Comparison of ENCODE assay signal across 9 cellular contexts in the genomic region with DNA sequence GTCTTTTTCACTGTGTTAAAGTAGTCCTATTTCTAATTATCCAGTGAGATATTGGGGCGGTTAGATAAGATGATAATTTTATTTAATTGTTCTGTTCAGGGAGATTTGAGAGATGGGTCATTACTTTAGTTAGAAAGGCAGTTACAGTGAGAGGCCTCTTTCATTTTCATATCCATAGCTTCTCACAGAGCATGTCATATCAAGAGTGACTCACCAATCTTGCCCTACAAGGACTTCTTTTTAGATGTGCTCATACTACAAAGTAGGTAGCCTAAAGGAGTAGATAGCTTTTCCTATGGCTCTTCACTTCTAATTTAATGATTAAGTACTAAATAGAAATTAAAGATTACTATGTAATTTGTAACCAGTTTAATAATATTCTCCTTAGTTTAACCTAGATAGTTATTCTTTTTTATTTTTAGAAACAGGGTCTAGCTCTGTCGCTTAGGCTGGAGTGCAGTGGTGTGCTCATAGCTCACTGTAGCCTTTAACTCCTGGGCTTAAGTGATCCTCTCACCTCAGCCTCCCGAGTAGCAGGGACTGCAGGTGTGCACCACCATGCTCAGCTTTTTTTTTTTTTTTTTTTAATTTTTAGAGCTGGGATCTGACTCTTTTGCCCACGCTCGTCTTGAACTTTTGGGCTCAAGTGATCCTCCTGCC.
A peak's percentile ranks its signal among the peaks of the same experiment; 100 is the strongest.
DNase-seq lines count a peak whose midpoint lies in the region; ATAC-seq and TF ChIP-seq lines count a peak whose summit lies in the region.
"Had no signal": no experiment of that assay in that cellular context is flagged by ENCODE, and none has a peak within 500 bp of the region (broad histone marks: within the 10 kb centered on the region; RNA-seq: fewer than 3 reads in every experiment).

No MANE protein-coding gene starts in this region.

- no peaks in the 10 kb centered on the region for H3K9me3 Mint-ChIP-seq in activated T-cell treated with anti-CD3 and anti-CD28 coated beads, Interleukin-2, amount 50 U/mL, for 72 hours
- H3K9me3 Mint-ChIP-seq in stimulated activated naive CD8-positive, alpha-beta T cell treated with anti-CD3 and anti-CD28 coated beads, Interleukin-15, amount 100 ng/mL, for 72 hours, result peaks cover 0 to 6% of the 10 kb centered on the region in 2 donors

- ATAC-seq in activated T-cell treated with anti-CD3 and anti-CD28 coated beads, Interleukin-2, amount 50 U/mL, for 72 hours (replicated peaks in 1 of 2), result peak; percentile 100
- ATAC-seq in HG02943 (IDR thresholded peaks at IDR 0.05; ENCODE audit: low read depth, unreplicated experiment) (peak; percentile 92), SK-N-SH treated with all-trans-retinoic acid at 6 μM for 48 hours (peak; percentile 74)
- ATAC-seq in stimulated activated naive CD8-positive, alpha-beta T cell treated with anti-CD3 and anti-CD28 coated beads, Interleukin-15, amount 100 ng/mL, for 72 hours, result peak; percentile 100

- H3K4me3 Mint-ChIP-seq in activated T-cell treated with anti-CD3 and anti-CD28 coated beads, Interleukin-2, amount 50 U/mL, for 72 hours, result peak overlapping the region; percentile 48 to 77
- peak overlapping the region in 1 of 2 donors; percentile 44 for H3K4me3 Mint-ChIP-seq in stimulated activated naive CD8-positive, alpha-beta T cell treated with anti-CD3 and anti-CD28 coated beads, Interleukin-15, amount 100 ng/mL, for 72 hours

- peak overlapping the region; percentile 80 for H3K27ac Mint-ChIP-seq in activated T-cell treated with anti-CD3 and anti-CD28 coated beads, Interleukin-2, amount 50 U/mL, for 72 hours
- peak overlapping the region; percentile 61 to 74 for H3K27ac Mint-ChIP-seq in stimulated activated naive CD8-positive, alpha-beta T cell treated with anti-CD3 and anti-CD28 coated beads, Interleukin-15, amount 100 ng/mL, for 72 hours

- DNase-seq in activated T-cell treated with anti-CD3 and anti-CD28 coated beads, Interleukin-2, amount 50 U/mL, for 72 hours, result peak in 1 of 2 donors; percentile 7
- no peak for DNase-seq in activated T-cell treated with anti-CD3 and anti-CD28 coated beads for 4 hours
- no peak for DNase-seq in stimulated activated naive CD8-positive, alpha-beta T cell treated with anti-CD3 and anti-CD28 coated beads, Interleukin-15, amount 100 ng/mL, for 72 hours
- no peak for DNase-seq in NCI-H748 (lab: John Stamatoyannopoulos, UW; ENCODE audit: unreplicated experiment)
- no peak for DNase-seq in hypothalamus (lab: John Stamatoyannopoulos, UW)
- DNase-seq in activated CD4-positive, alpha-beta T cell treated with anti-CD3 and anti-CD28 coated beads, Interleukin-2, amount 50 U/mL, for 48 hours, result no peak
- DNase-seq: effector CD4-positive, alpha-beta T cell had no signal

- peaks cover 0 to 2% of the 10 kb centered on the region in 2 donors for H3K36me3 Mint-ChIP-seq in activated T-cell treated with anti-CD3 and anti-CD28 coated beads, Interleukin-2, amount 50 U/mL, for 72 hours (ENCODE audit: insufficient read depth in 2 of 2)

- peaks cover 9% of the 10 kb centered on the region for H3K4me1 Mint-ChIP-seq in activated T-cell treated with anti-CD3 and anti-CD28 coated beads, Interleukin-2, amount 50 U/mL, for 72 hours (ENCODE audit: low read depth)
- H3K4me1 Mint-ChIP-seq in stimulated activated naive CD8-positive, alpha-beta T cell treated with anti-CD3 and anti-CD28 coated beads, Interleukin-15, amount 100 ng/mL, for 72 hours, result peaks cover 11% of the 10 kb centered on the region

- no peaks in the 10 kb centered on the region for H3K27me3 Mint-ChIP-seq in activated T-cell treated with anti-CD3 and anti-CD28 coated beads, Interleukin-2, amount 50 U/mL, for 72 hours (ENCODE audit: low read depth)
- no peaks in the 10 kb centered on the region for H3K27me3 Mint-ChIP-seq in stimulated activated naive CD8-positive, alpha-beta T cell treated with anti-CD3 and anti-CD28 coated beads, Interleukin-15, amount 100 ng/mL, for 72 hours

TF ChIP-seq in SK-N-SH treated with all-trans-retinoic acid at 6 μM for 48 hours, 23 proteins besides CTCF, POLR2A, EP300 and RAD21:
- TF ChIP-seq ESRRG (CRISPR knock-in tag; IDR thresholded peaks at IDR 0.05) (no peak), ZNF8 (CRISPR knock-in tag; IDR thresholded peaks at IDR 0.05) (no peak), ZFP30 (CRISPR knock-in tag; IDR thresholded peaks at IDR 0.05) (no peak), GLIS3 (CRISPR knock-in tag; IDR thresholded peaks at IDR 0.05) (no peak), ARNTL (CRISPR knock-in tag; IDR thresholded peaks at IDR 0.05; ENCODE audit: borderline replicate concordance, low read depth) (no peak)
